In the genomic region with DNA sequence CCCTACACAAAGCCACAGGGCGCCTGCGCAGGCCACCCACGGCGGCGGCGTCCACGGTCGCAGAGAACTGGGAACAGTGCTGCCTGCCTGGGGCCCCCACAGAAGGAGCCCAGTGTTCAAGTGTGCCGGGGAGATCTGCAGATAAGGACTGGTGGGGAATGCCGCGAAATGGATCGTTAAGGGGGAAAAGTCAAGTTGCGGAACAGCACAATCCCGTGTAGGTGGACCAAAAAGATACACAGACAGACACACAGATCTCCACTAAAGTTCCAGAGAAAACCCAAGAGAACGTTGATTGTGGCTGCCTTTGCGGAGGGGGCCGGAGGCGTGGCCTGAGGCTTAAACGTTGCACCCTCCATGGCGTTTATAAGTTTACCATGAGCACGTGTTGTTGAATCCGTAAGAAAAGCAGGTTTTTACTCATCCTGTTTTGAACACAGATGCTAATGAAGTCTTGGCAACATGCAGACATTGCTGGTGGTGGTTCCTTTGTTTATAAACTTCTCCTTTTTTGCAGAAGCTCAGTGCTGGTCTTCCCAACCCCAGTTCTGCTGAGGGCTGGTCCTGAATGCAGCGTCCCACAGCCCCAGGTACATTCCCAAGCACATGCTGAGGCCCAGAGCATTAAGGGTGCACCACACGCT, we compare ENCODE assay signal across 18 cellular contexts. TPM values are rescaled to one million over a fixed set of nuclear protein-coding genes. Genes with fewer than 3 reads are reported as not detected.
DNase-seq lines count a peak whose midpoint lies in the region; ATAC-seq and TF ChIP-seq lines count a peak whose summit lies in the region.
"Had no signal": no experiment of that assay in that cellular context is flagged by ENCODE, and none has a peak within 500 bp of the region (broad histone marks: within the 10 kb centered on the region; RNA-seq: fewer than 3 reads in every experiment).

No MANE protein-coding gene starts in this region.

- H3K27me3 ChIP-seq in right atrium auricular region: no peaks in the 10 kb centered on the region
- H3K27me3 ChIP-seq in heart left ventricle: no peaks in the 10 kb centered on the region

- WGBS in heart left ventricle, 4 donors: 83 to 88% (median 84%) methylated on average over 24 of the region's 24 CpGs

- peaks cover 1% of the 10 kb centered on the region for H3K27me3 Mint-ChIP-seq in dendritic cell treated with granulocyte-macrophage colony-stimulating factor and Interleukin-4, amounts not matched to agents 40 ng/mL and 50 ng/mL, for 4 days

- TF ChIP-seq POLR2A in heart left ventricle (IDR thresholded peaks at IDR 0.05): no peak

- peaks cover 21% of the 10 kb centered on the region for H3K4me1 Mint-ChIP-seq in dendritic cell treated with granulocyte-macrophage colony-stimulating factor and Interleukin-4, amounts not matched to agents 40 ng/mL and 50 ng/mL, for 4 days (ENCODE audit: low read depth)

- H3K4me3 ChIP-seq in right atrium auricular region (no peak overlapping the region), heart left ventricle (no peak overlapping the region)

- no peak for ATAC-seq in heart left ventricle
- ATAC-seq: foreskin keratinocyte had no signal

- peaks cover 5% of the 10 kb centered on the region for H3K9me3 Mint-ChIP-seq in dendritic cell treated with granulocyte-macrophage colony-stimulating factor and Interleukin-4, amounts not matched to agents 40 ng/mL and 50 ng/mL, for 4 days

- peak overlapping the region; percentile 25 for H3K27ac Mint-ChIP-seq in dendritic cell treated with granulocyte-macrophage colony-stimulating factor and Interleukin-4, amounts not matched to agents 40 ng/mL and 50 ng/mL, for 4 days
- H3K27ac Mint-ChIP-seq: T-helper 2 cell treated with Interferon-gamma antibody and Interleukin-4, amounts not matched to agents 5 μg/mL and 100 μg/mL, for 36 hours had no signal

- peaks cover 0 to 6% of the 10 kb centered on the region in 2 donors for H3K4me1 ChIP-seq in right atrium auricular region
- H3K4me1 ChIP-seq in heart left ventricle: peaks cover 0 to 18% (median 0%) of the 10 kb centered on the region in 12 donors
- H3K4me1 ChIP-seq: foreskin keratinocyte had no signal

- no peak overlapping the region for H3K27ac ChIP-seq in right atrium auricular region
- no peak overlapping the region for H3K27ac ChIP-seq in heart left ventricle
- H3K27ac ChIP-seq: epithelial cell of prostate, foreskin keratinocyte had no signal

- no peaks in the 10 kb centered on the region for H3K36me3 Mint-ChIP-seq in dendritic cell treated with granulocyte-macrophage colony-stimulating factor and Interleukin-4, amounts not matched to agents 40 ng/mL and 50 ng/mL, for 4 days (ENCODE audit: low read depth)
- H3K36me3 Mint-ChIP-seq: CD14-positive monocyte had no signal

- DNase-seq in right atrium auricular region (ENCODE audit: low spot score): peak; percentile 16
- no peak for DNase-seq in heart left ventricle
- DNase-seq in MV-4-11 (lab: John Stamatoyannopoulos, UW): peak; percentile 46
- no peak for DNase-seq in NCI-H345 treated with DMSO at 0.1 percent for 48 hours (lab: John Stamatoyannopoulos, UW; ENCODE audit: unreplicated experiment)
- no peak for DNase-seq in C1 segment of cervical spinal cord (lab: John Stamatoyannopoulos, UW)
- no peak for DNase-seq in NK-92 (lab: John Stamatoyannopoulos, UW; ENCODE audit: unreplicated experiment)
- DNase-seq in pons (ENCODE audit: low spot score): no peak
- DNase-seq: ACHN; activated CD4-positive, CD25-positive, alpha-beta regulatory T cell treated with anti-CD3 and anti-CD28 coated beads, Interleukin-2, amount 50 U/mL, for 72 hours; dermis blood vessel endothelial cell; foreskin keratinocyte; NCI-H748 treated with DMSO at 0.1 percent for 48 hours; stimulated activated CD4-positive, alpha-beta T cell treated with anti-CD3 and anti-CD28 coated beads, Interleukin-4, amount 100 ng/mL, for 4 hours had no signal

- H3K36me3 ChIP-seq in right atrium auricular region (no peaks in the 10 kb centered on the region), heart left ventricle (peaks cover 0 to 4% (median 0%) of the 10 kb centered on the region in 9 donors)

- intact Hi-C loops in heart left ventricle (cut with DNase I): loop anchor here in 1 of 10 donors (5.0 kb wide), 1 partner anchor 142 kb away; the partner anchor contains the start of genes C21orf58 and PCNT
- intact Hi-C loops in dendritic cell treated with granulocyte-macrophage colony-stimulating factor and Interleukin-4, amounts not matched to agents 40 ng/mL and 50 ng/mL, for 4 days (cut with micrococcal nuclease): no loop called here

- H3K4me3 Mint-ChIP-seq in dendritic cell treated with granulocyte-macrophage colony-stimulating factor and Interleukin-4, amounts not matched to agents 40 ng/mL and 50 ng/mL, for 4 days: no peak overlapping the region
- H3K4me3 Mint-ChIP-seq: CD14-positive monocyte; T-helper 2 cell treated with Interferon-gamma antibody and Interleukin-4, amounts not matched to agents 5 μg/mL and 100 μg/mL, for 36 hours had no signal

- TF ChIP-seq CTCF in right atrium auricular region (IDR thresholded peaks at IDR 0.05) (no peak), heart left ventricle (IDR thresholded peaks at IDR 0.05) (no peak)

- H3K9me3 ChIP-seq in right atrium auricular region (no peaks in the 10 kb centered on the region), heart left ventricle (peaks cover 0 to 14% (median 0%) of the 10 kb centered on the region in 12 donors)

RNA-seq across cellular contexts. Expression of gene SPATC1L, which starts 4.1 kb away (rescaled TPM):
- total RNA-seq in right atrium auricular region: 10 to 100 TPM in 1 of 2 donors, 1 to 10 TPM in 1; 8.7 to 12.5 TPM
- total RNA-seq in heart left ventricle: 10 to 100 TPM in 4 of 9 donors, 1 to 10 TPM in 5; 4.9 to 16.8 (median 8.4) TPM
- polyA plus RNA-seq in heart left ventricle: 10 to 100 TPM; 11.0 to 12.9 TPM

RNA-seq across cellular contexts. Expression of gene FTCD, which starts 24.8 kb away (rescaled TPM):
- total RNA-seq in right atrium auricular region (under 1 TPM in 1 of 2 donors, not detected in 1; 0.24 TPM), heart left ventricle (1 to 10 TPM in 5 of 9 donors, under 1 TPM in 3, not detected in 1; 0.31 to 3.1 (median 1.2) TPM)
- polyA plus RNA-seq in heart left ventricle: 1 to 10 TPM in 1 of 2 donors, under 1 TPM in 1; 0.17 to 1.8 TPM
- total RNA-seq: foreskin keratinocyte, pulmonary artery endothelial cell had no signal
- polyA plus RNA-seq: CD14-positive monocyte, foreskin keratinocyte had no signal

RNA-seq across cellular contexts. Expression of gene LSS, which starts 48.4 kb away (rescaled TPM):
- total RNA-seq in right atrium auricular region: 10 to 100 TPM; 31.4 to 36.6 TPM
- total RNA-seq in heart left ventricle: 10 to 100 TPM; 34.2 to 65.5 (median 41.7) TPM
- polyA plus RNA-seq in heart left ventricle: 10 to 100 TPM; 25.1 to 35.7 TPM

Comparison
In these comparisons a context has a peak if more than half of its experiments do, and no peak if none do; other contexts are left out.
1. DNase-seq: peak in right atrium auricular region (single experiment) and MV-4-11 (single experiment); none in heart left ventricle (0 of 5), NCI-H345 treated with DMSO at 0.1 percent for 48 hours (single experiment), C1 segment of cervical spinal cord (0 of 14), NK-92 (single experiment) and pons (single experiment).